19 cellular contexts compared by ENCODE assay signal in the genomic region with DNA sequence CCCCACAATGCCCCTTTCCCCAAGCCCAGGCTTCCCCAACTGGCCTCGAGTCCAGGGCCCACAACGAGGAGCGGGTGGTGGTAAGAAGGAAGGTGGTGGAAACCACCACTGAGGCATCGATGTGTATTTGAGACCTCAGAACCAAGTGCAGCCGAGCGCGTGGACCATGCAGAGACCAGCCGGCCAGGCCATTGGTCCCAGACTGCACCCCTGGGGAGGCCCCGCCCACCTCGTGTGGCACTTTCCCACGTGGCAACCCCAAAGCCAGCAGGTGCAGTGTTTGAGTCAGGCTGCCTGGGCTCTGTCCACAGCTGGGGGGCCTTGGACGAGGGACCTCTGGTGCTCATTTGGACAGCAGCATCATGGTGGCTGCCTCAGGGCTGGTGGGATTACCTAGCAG. TPM values are rescaled to one million over a fixed set of nuclear protein-coding genes. Genes with fewer than 3 reads are reported as not detected.
DNase-seq lines count a peak whose midpoint lies in the region; ATAC-seq, FAIRE-seq and TF ChIP-seq lines count a peak whose summit lies in the region.
"Had no signal": no experiment of that assay in that cellular context is flagged by ENCODE, and none has a peak within 500 bp of the region (broad histone marks: within the 10 kb centered on the region; RNA-seq: fewer than 3 reads in every experiment).

No MANE protein-coding gene starts in this region.

- in situ Hi-C loops in SK-MEL-5 (cut with HindIII; ENCODE audit: low pct_unique_long_range_greater_than_20kb, low sequenced_read_pairs): no loop called here

- H3K4me3 ChIP-seq in BLaER1 treated with 17β-estradiol and CSF1 and Interleukin-3, amounts not matched to agents 10 nM and 100 nM: no peak overlapping the region
- no peak overlapping the region for H3K4me3 ChIP-seq in kidney (ENCODE audit: low read length in 2 of 2)

- no peak for TF ChIP-seq CTCF in kidney (IDR thresholded peaks at IDR 0.05; ENCODE audit: borderline replicate concordance, extremely low read depth, insufficient read depth)

- peak; percentile 40 for DNase-seq in SK-MEL-5 (ENCODE audit: low read depth, low spot score)
- peak; percentile 69 for DNase-seq in kidney
- no peak for DNase-seq in activated CD8-positive, alpha-beta T cell treated with anti-CD3 and anti-CD28 coated beads, Interleukin-2, amount 10 ng/mL, durations not matched to agents 7 days and 5 days
- no peak for DNase-seq in activated naive CD4-positive, alpha-beta T cell treated with anti-CD3 and anti-CD28 coated beads, Interleukin-2, amount 10 ng/mL, durations not matched to agents 7 days and 5 days
- no peak for DNase-seq in HTR-8/SVneo (ENCODE audit: insufficient read length, low spot score)
- DNase-seq in activated T-cell treated with anti-CD3 and anti-CD28 coated beads, Interleukin-2, amount 50 U/mL, for 48 hours: no peak
- DNase-seq: BE2C; Caco-2; CD8-positive, alpha-beta memory T cell; DND-41; GDM1; HCEC 1CT had no signal

- peaks cover 0 to 23% (median 4%) of the 10 kb centered on the region in 11 experiments; a peak in 7 of 22 replicates for H4K20me1 ChIP-seq in BLaER1 treated with 17β-estradiol and CSF1 and Interleukin-3, amounts not matched to agents 10 nM and 100 nM

- no peak overlapping the region for H3K27ac ChIP-seq in BLaER1 treated with 17β-estradiol and CSF1 and Interleukin-3, amounts not matched to agents 10 nM and 100 nM
- no peak overlapping the region for H3K27ac ChIP-seq in kidney (ENCODE audit: low read depth in 2 of 2, low read length in 2 of 2)

- no peaks in the 10 kb centered on the region for H3K9me3 ChIP-seq in BLaER1 treated with 17β-estradiol and CSF1 and Interleukin-3, amounts not matched to agents 10 nM and 100 nM (replicated peaks in 1 of 11)
- H3K9me3 ChIP-seq in kidney (ENCODE audit: control insufficient read depth in 1 of 2, low read length in 2 of 2): no peaks in the 10 kb centered on the region
- H3K9me3 ChIP-seq: BE2C, Caco-2 had no signal

- H3K36me3 Mint-ChIP-seq in activated CD8-positive, alpha-beta T cell treated with anti-CD3 and anti-CD28 coated beads, Interleukin-2, amount 10 ng/mL, durations not matched to agents 7 days and 5 days (ENCODE audit: low read depth): no peaks in the 10 kb centered on the region
- no peaks in the 10 kb centered on the region for H3K36me3 Mint-ChIP-seq in activated naive CD4-positive, alpha-beta T cell treated with anti-CD3 and anti-CD28 coated beads, Interleukin-2, amount 10 ng/mL, durations not matched to agents 7 days and 5 days
- H3K36me3 Mint-ChIP-seq: CD8-positive, alpha-beta memory T cell; IgD-negative memory B cell had no signal

- H3K4me3 Mint-ChIP-seq in activated CD8-positive, alpha-beta T cell treated with anti-CD3 and anti-CD28 coated beads, Interleukin-2, amount 10 ng/mL, durations not matched to agents 7 days and 5 days: no peak overlapping the region
- no peak overlapping the region for H3K4me3 Mint-ChIP-seq in activated naive CD4-positive, alpha-beta T cell treated with anti-CD3 and anti-CD28 coated beads, Interleukin-2, amount 10 ng/mL, durations not matched to agents 7 days and 5 days

- CTCF ChIA-PET in activated CD8-positive, alpha-beta T cell treated with anti-CD3 and anti-CD28 coated beads, Interleukin-2, amount 10 ng/mL, durations not matched to agents 7 days and 5 days (lab: Charles Lee): no interaction called here
- CTCF ChIA-PET in activated naive CD4-positive, alpha-beta T cell treated with anti-CD3 and anti-CD28 coated beads, Interleukin-2, amount 10 ng/mL, durations not matched to agents 7 days and 5 days (lab: Charles Lee): no interaction called here

- no peak for TF ChIP-seq EP300 in Ishikawa (IDR thresholded peaks at IDR 0.05; ENCODE audit: borderline replicate concordance)

- no peak for FAIRE-seq in kidney (lab: Jason Lieb, UNC)
- no peak for FAIRE-seq in HTR-8/SVneo (lab: Jason Lieb, UNC)
- FAIRE-seq: A204.1, GM12892, GM19239, H1 had no signal

- intact Hi-C loops in kidney (cut with DNase I): no loop called here

- POLR2A ChIA-PET in activated CD8-positive, alpha-beta T cell treated with anti-CD3 and anti-CD28 coated beads, Interleukin-2, amount 10 ng/mL, durations not matched to agents 7 days and 5 days (lab: Charles Lee): interaction anchor here (0.6 kb wide), 1 partner anchor 643 kb away, joined by 3 read pairs; no protein-coding TSS in a partner anchor

- no peak overlapping the region for H3K9ac ChIP-seq in BLaER1 treated with 17β-estradiol and CSF1 and Interleukin-3, amounts not matched to agents 10 nM and 100 nM
- no peak overlapping the region for H3K9ac ChIP-seq in kidney (ENCODE audit: low read length in 2 of 2)

- peaks cover 20% of the 10 kb centered on the region for H3K4me1 Mint-ChIP-seq in activated CD8-positive, alpha-beta T cell treated with anti-CD3 and anti-CD28 coated beads, Interleukin-2, amount 10 ng/mL, durations not matched to agents 7 days and 5 days (ENCODE audit: low read depth)
- peaks cover 15% of the 10 kb centered on the region for H3K4me1 Mint-ChIP-seq in activated naive CD4-positive, alpha-beta T cell treated with anti-CD3 and anti-CD28 coated beads, Interleukin-2, amount 10 ng/mL, durations not matched to agents 7 days and 5 days

- no peak overlapping the region for H3K27ac Mint-ChIP-seq in activated CD8-positive, alpha-beta T cell treated with anti-CD3 and anti-CD28 coated beads, Interleukin-2, amount 10 ng/mL, durations not matched to agents 7 days and 5 days
- H3K27ac Mint-ChIP-seq in activated naive CD4-positive, alpha-beta T cell treated with anti-CD3 and anti-CD28 coated beads, Interleukin-2, amount 10 ng/mL, durations not matched to agents 7 days and 5 days: no peak overlapping the region
- H3K27ac Mint-ChIP-seq: CD8-positive, alpha-beta memory T cell; IgD-negative memory B cell had no signal

- no peaks in the 10 kb centered on the region for H3K9me3 Mint-ChIP-seq in activated CD8-positive, alpha-beta T cell treated with anti-CD3 and anti-CD28 coated beads, Interleukin-2, amount 10 ng/mL, durations not matched to agents 7 days and 5 days (ENCODE audit: insufficient read depth)
- H3K9me3 Mint-ChIP-seq in activated naive CD4-positive, alpha-beta T cell treated with anti-CD3 and anti-CD28 coated beads, Interleukin-2, amount 10 ng/mL, durations not matched to agents 7 days and 5 days: no peaks in the 10 kb centered on the region
- H3K9me3 Mint-ChIP-seq: IgD-negative memory B cell had no signal

- peak overlapping the region in 8 of 11 experiments; percentile 35 to 95 (median 87); a peak in 10 of 22 replicates for H3K4me2 ChIP-seq in BLaER1 treated with 17β-estradiol and CSF1 and Interleukin-3, amounts not matched to agents 10 nM and 100 nM

- no peak for TF ChIP-seq RAD21 in Ishikawa (IDR thresholded peaks at IDR 0.05; ENCODE audit: low read depth)

- H3K36me3 ChIP-seq in BLaER1 treated with 17β-estradiol and CSF1 and Interleukin-3, amounts not matched to agents 10 nM and 100 nM: no peaks in the 10 kb centered on the region
- H3K36me3 ChIP-seq in kidney (ENCODE audit: control insufficient read depth in 1 of 2, insufficient read depth in 2 of 2, low read length in 2 of 2): no peaks in the 10 kb centered on the region
- H3K36me3 ChIP-seq: BE2C had no signal

- H3K4me1 ChIP-seq in BLaER1 treated with 17β-estradiol and CSF1 and Interleukin-3, amounts not matched to agents 10 nM and 100 nM: peaks cover 35 to 57% (median 52%) of the 10 kb centered on the region in 10 experiments
- peaks cover 10 to 14% of the 10 kb centered on the region in 2 donors for H3K4me1 ChIP-seq in kidney (ENCODE audit: control insufficient read depth in 1 of 2, insufficient read depth in 1 of 2, low read depth in 1 of 2, low read length in 2 of 2)

- peaks cover 34 to 52% (median 45%) of the 10 kb centered on the region in 11 experiments for H3K27me3 ChIP-seq in BLaER1 treated with 17β-estradiol and CSF1 and Interleukin-3, amounts not matched to agents 10 nM and 100 nM
- H3K27me3 ChIP-seq: BE2C had no signal

- no peak for ATAC-seq in activated CD8-positive, alpha-beta T cell treated with anti-CD3 and anti-CD28 coated beads, Interleukin-2, amount 10 ng/mL, durations not matched to agents 7 days and 5 days

- peaks cover 29% of the 10 kb centered on the region for H3K27me3 Mint-ChIP-seq in activated CD8-positive, alpha-beta T cell treated with anti-CD3 and anti-CD28 coated beads, Interleukin-2, amount 10 ng/mL, durations not matched to agents 7 days and 5 days (ENCODE audit: low read depth)
- H3K27me3 Mint-ChIP-seq in activated naive CD4-positive, alpha-beta T cell treated with anti-CD3 and anti-CD28 coated beads, Interleukin-2, amount 10 ng/mL, durations not matched to agents 7 days and 5 days: peaks cover 86% of the 10 kb centered on the region

TF ChIP-seq in Ishikawa, 13 proteins besides CTCF, POLR2A, EP300 and RAD21:
- no peak for TF ChIP-seq TCF12 (IDR thresholded peaks at IDR 0.05; ENCODE audit: low read depth)
- TF ChIP-seq, protein P1, sequence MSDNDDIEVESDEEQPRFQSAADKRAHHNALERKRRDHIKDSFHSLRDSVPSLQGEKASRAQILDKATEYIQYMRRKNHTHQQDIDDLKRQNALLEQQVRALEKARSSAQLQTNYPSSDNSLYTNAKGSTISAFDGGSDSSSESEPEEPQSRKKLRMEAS (IDR thresholded peaks at IDR 0.05): peak; percentile 41

RNA-seq across cellular contexts. Expression of gene BAHCC1, which starts 28.1 kb away (rescaled TPM):
- 15.4 and 19.1 TPM in 2 replicates for total RNA-seq in SK-MEL-5 (2014; rRNA removed; shearing (Covaris generic))
- 64.9 and 83.0 TPM in 2 replicates for polyA plus RNA-seq in SK-MEL-5 (2015; cell fraction: cytosol; rRNA removed)
- 202 and 203 TPM in 2 replicates for polyA plus RNA-seq in SK-MEL-5 (2015; cell fraction: nucleus; rRNA removed)
- 20.5 TPM for total RNA-seq in kidney
- 2.6 TPM for polyA plus RNA-seq in kidney (ENCODE audit: insufficient read depth, low read depth, low replicate concordance)
- total RNA-seq in activated CD8-positive, alpha-beta T cell treated with anti-CD3 and anti-CD28 coated beads, Interleukin-2, amount 10 ng/mL, durations not matched to agents 7 days and 5 days: under 1 TPM; 0.87 to 0.91 TPM
- total RNA-seq: CD8-positive, alpha-beta memory T cell had no signal
- polyA plus RNA-seq: CD8-positive, alpha-beta memory T cell; IgD-negative memory B cell had no signal

Comparison
In these comparisons a context has a peak if more than half of its experiments do, and no peak if none do; other contexts are left out.
1. DNase-seq: peak in SK-MEL-5 (single experiment) and kidney (single experiment); none in activated CD8-positive, alpha-beta T cell treated with anti-CD3 and anti-CD28 coated beads, Interleukin-2, amount 10 ng/mL, durations not matched to agents 7 days and 5 days (single experiment), activated naive CD4-positive, alpha-beta T cell treated with anti-CD3 and anti-CD28 coated beads, Interleukin-2, amount 10 ng/mL, durations not matched to agents 7 days and 5 days (single experiment), HTR-8/SVneo (single experiment) and activated T-cell treated with anti-CD3 and anti-CD28 coated beads, Interleukin-2, amount 50 U/mL, for 48 hours (0 of 2).